8 cellular contexts compared by ENCODE assay signal in the genomic region with DNA sequence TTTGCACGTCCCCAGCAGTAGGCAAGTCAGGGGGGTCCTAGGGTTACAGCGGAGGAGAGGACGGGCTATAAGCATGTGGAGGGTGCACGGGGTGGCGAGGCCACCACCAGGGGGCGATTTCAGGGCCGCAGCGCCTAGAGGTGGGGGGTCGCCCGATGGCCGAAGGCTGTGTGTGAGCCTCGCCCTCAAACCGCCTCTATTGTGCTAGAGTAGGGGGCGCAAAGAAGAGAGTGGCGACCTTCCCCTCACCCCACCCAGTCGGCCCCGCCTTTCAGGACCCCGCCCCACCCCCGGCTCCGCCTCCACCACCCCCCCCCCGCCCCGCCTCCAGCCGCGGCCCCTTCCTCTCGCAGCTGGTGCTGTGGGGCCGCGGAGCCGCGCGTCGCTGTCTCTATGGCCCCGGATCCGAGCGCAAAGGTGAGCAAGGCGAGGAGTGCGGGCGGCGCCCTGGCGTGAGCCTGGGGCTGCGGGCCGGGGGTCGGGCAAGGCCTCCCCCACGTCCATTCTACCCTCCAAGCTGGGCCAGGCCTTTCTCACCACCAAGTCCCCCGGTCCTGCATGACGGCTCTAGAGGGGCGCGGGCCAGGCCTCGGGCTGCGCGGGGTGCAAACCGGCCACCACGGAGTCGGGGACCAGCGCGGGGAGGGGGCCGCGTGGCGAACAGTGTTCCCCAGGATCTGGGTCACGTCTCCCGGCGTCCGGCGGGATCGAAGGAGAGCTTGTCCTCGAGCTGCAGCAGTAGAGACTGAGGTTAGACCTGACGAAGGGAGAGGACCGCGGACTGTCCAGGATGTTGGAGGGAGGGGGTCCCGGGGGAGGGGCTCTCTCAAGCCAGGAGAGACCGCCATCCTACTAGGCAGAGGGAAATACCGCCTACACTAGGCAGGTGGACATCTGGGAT. TPM values are rescaled to one million over a fixed set of nuclear protein-coding genes. Genes with fewer than 3 reads are reported as not detected.
DNase-seq lines count a peak whose midpoint lies in the region; ATAC-seq and TF ChIP-seq lines count a peak whose summit lies in the region.

A gene with protein sequence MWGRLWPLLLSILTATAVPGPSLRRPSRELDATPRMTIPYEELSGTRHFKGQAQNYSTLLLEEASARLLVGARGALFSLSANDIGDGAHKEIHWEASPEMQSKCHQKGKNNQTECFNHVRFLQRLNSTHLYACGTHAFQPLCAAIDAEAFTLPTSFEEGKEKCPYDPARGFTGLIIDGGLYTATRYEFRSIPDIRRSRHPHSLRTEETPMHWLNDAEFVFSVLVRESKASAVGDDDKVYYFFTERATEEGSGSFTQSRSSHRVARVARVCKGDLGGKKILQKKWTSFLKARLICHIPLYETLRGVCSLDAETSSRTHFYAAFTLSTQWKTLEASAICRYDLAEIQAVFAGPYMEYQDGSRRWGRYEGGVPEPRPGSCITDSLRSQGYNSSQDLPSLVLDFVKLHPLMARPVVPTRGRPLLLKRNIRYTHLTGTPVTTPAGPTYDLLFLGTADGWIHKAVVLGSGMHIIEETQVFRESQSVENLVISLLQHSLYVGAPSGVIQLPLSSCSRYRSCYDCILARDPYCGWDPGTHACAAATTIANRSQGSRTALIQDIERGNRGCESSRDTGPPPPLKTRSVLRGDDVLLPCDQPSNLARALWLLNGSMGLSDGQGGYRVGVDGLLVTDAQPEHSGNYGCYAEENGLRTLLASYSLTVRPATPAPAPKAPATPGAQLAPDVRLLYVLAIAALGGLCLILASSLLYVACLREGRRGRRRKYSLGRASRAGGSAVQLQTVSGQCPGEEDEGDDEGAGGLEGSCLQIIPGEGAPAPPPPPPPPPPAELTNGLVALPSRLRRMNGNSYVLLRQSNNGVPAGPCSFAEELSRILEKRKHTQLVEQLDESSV (plus strand): TSS at position 330 of the 901 bp plus-strand sequence. CDS start 3,409 bp downstream, outside the sequence.

- no peak within 1 kb of the TSS for H3K27ac ChIP-seq in thoracic aorta

- TF ChIP-seq CTCF in epithelial cell of esophagus (IDR thresholded peaks at IDR 0.05; ENCODE audit: insufficient read depth, low read depth, low read length, missing control alignments) (peak; percentile 73), thoracic aorta (IDR thresholded peaks at IDR 0.05) (peak; percentile 85)

- no peaks in the 10 kb centered on the region for H3K9me3 ChIP-seq in mucosa of stomach (ENCODE audit: control insufficient read depth, low read length)
- H3K9me3 ChIP-seq in thoracic aorta, result no peaks in the 10 kb centered on the region

- POLR2A ChIA-PET in activated CD8-positive, alpha-beta T cell treated with anti-CD3 and anti-CD28 coated beads, Interleukin-2, amount 10 ng/mL, durations not matched to agents 7 days and 5 days (lab: Charles Lee), result no interaction called here

- peaks cover 41% of the 10 kb centered on the region for H3K4me1 ChIP-seq in mucosa of stomach (ENCODE audit: control insufficient read depth, insufficient read depth, low read length)
- H3K4me1 ChIP-seq in thoracic aorta (ENCODE audit: control insufficient read depth in 1 of 2, low read depth in 2 of 2), result peaks cover 8 to 15% of the 10 kb centered on the region in 2 donors

- H3K4me1 Mint-ChIP-seq in activated CD8-positive, alpha-beta T cell treated with anti-CD3 and anti-CD28 coated beads, Interleukin-2, amount 10 ng/mL, durations not matched to agents 7 days and 5 days (ENCODE audit: low read depth), result peaks cover 6% of the 10 kb centered on the region

- no peaks in the 10 kb centered on the region for H3K9me3 Mint-ChIP-seq in activated CD8-positive, alpha-beta T cell treated with anti-CD3 and anti-CD28 coated beads, Interleukin-2, amount 10 ng/mL, durations not matched to agents 7 days and 5 days (ENCODE audit: insufficient read depth)

- H3K36me3 ChIP-seq in mucosa of stomach (ENCODE audit: control insufficient read depth, insufficient read depth, low read length), result no peaks in the 10 kb centered on the region
- no peaks in the 10 kb centered on the region for H3K36me3 ChIP-seq in thoracic aorta

- ATAC-seq in activated CD8-positive, alpha-beta T cell treated with anti-CD3 and anti-CD28 coated beads, Interleukin-2, amount 10 ng/mL, durations not matched to agents 7 days and 5 days, result peak; percentile 86
- no peak for ATAC-seq in thoracic aorta (ENCODE audit: insufficient number of reproducible peaks, low FRiP score, low read depth)
- ATAC-seq in GM21723 (IDR thresholded peaks at IDR 0.05; ENCODE audit: unreplicated experiment), result no peak

- H3K4me3 ChIP-seq in epithelial cell of esophagus (ENCODE audit: low read length), result peak within 1 kb of the TSS; percentile 49
- H3K4me3 ChIP-seq in mucosa of stomach (ENCODE audit: low read length), result peak within 1 kb of the TSS; percentile 58
- peak within 1 kb of the TSS; percentile 81 for H3K4me3 ChIP-seq in thoracic aorta

- peaks cover 3% of the 10 kb centered on the region for H3K27me3 Mint-ChIP-seq in activated CD8-positive, alpha-beta T cell treated with anti-CD3 and anti-CD28 coated beads, Interleukin-2, amount 10 ng/mL, durations not matched to agents 7 days and 5 days (ENCODE audit: low read depth)

- no peak within 1 kb of the TSS for H3K27ac Mint-ChIP-seq in activated CD8-positive, alpha-beta T cell treated with anti-CD3 and anti-CD28 coated beads, Interleukin-2, amount 10 ng/mL, durations not matched to agents 7 days and 5 days

- H3K36me3 Mint-ChIP-seq in activated CD8-positive, alpha-beta T cell treated with anti-CD3 and anti-CD28 coated beads, Interleukin-2, amount 10 ng/mL, durations not matched to agents 7 days and 5 days (ENCODE audit: low read depth), result peaks cover 5% of the 10 kb centered on the region

- H3K9ac ChIP-seq in mucosa of stomach (ENCODE audit: low read length), result peak within 1 kb of the TSS; percentile 70

- H3K4me3 Mint-ChIP-seq in activated CD8-positive, alpha-beta T cell treated with anti-CD3 and anti-CD28 coated beads, Interleukin-2, amount 10 ng/mL, durations not matched to agents 7 days and 5 days, result peak within 1 kb of the TSS; percentile 51

- no peaks in the 10 kb centered on the region for H3K27me3 ChIP-seq in mucosa of stomach (ENCODE audit: control insufficient read depth, insufficient read depth, low read length)
- H3K27me3 ChIP-seq in thoracic aorta (replicated peaks; ENCODE audit: insufficient read depth), result no peaks in the 10 kb centered on the region

- DNase-seq in SKM-1 treated with dmso at 0.1 percent for 144 hours (lab: John Stamatoyannopoulos, UW; ENCODE audit: unreplicated experiment), result peak; percentile 28
- no peak for DNase-seq in SKM-1 (lab: John Stamatoyannopoulos, UW; ENCODE audit: unreplicated experiment)
- peak; percentile 46 for DNase-seq in LoVo (ENCODE audit: low spot score)
- DNase-seq in activated CD8-positive, alpha-beta T cell treated with anti-CD3 and anti-CD28 coated beads, Interleukin-2, amount 10 ng/mL, durations not matched to agents 7 days and 5 days, result peak; percentile 49
- peak; percentile 16 for DNase-seq in epithelial cell of esophagus (ENCODE audit: low read depth)
- DNase-seq in thoracic aorta (ENCODE audit: low spot score), result no peak

- CTCF ChIA-PET in activated CD8-positive, alpha-beta T cell treated with anti-CD3 and anti-CD28 coated beads, Interleukin-2, amount 10 ng/mL, durations not matched to agents 7 days and 5 days (lab: Charles Lee), result interaction anchor here (0.9 to 3.2 kb wide), 6 partner anchors 12 to 126 kb away, joined by 3 to 12 read pairs (median 4); no protein-coding TSS in a partner anchor

RNA-seq across cellular contexts. Expression of the gene that starts here (rescaled TPM):
- total RNA-seq in activated CD8-positive, alpha-beta T cell treated with anti-CD3 and anti-CD28 coated beads, Interleukin-2, amount 10 ng/mL, durations not matched to agents 7 days and 5 days, result under 1 TPM; 0.16 to 0.40 TPM
- total RNA-seq in thoracic aorta, result 1 to 10 TPM; 3.5 to 4.3 TPM

Comparison
In these comparisons a context has a peak if more than half of its experiments do, and no peak if none do; other contexts are left out.
1. DNase-seq: peak in SKM-1 treated with dmso at 0.1 percent for 144 hours (single experiment), LoVo (single experiment) and epithelial cell of esophagus (single experiment); none in SKM-1 (single experiment) and thoracic aorta (single experiment).
2. Peak in DNase-seq and ATAC-seq in activated CD8-positive, alpha-beta T cell treated with anti-CD3 and anti-CD28 coated beads, Interleukin-2, amount 10 ng/mL, durations not matched to agents 7 days and 5 days; RNA of the gene not detected or under 1 TPM.
3. Peak in every context shown above with its lines, with median percentiles within 50 percentile points of each other: H3K4me3 ChIP-seq.